ENCODE assay signal across 9 cellular contexts in the genomic region with DNA sequence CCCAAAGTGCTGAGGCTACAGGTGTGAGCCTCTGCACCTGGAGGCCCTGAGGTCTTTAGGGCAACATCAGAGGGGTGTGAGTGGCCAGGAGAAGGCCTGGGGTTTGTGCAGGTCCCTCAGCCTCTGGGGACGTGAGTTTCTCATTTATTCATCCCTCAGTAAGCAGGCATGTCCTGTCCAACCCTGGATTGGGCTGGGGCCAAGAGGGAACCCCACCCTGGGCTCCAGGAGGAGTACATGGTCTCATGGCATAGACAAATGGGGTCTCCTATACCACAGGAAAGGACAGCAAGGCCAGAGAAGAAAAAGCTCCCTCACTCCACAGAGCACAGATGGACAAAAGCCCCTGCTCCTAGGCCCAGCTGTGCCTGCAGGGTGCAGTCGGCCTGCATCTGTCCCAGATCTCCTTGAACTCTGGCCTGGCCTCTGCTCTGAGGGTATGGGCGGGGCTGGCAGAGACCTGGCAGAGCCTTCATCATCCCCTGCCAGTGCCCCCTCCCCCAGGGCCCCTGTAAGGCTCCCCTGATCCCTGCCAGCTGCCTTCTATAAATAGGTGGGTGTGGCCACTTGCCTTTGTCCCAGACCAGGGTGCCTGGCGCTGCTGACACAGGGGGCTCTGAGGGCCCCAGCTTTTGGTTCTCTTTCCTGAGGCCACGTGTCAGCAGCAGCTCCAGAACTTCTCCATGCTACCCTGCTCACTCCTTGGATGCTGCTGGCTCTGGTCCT. TPM values are rescaled to one million over a fixed set of nuclear protein-coding genes. Genes with fewer than 3 reads are reported as not detected.
DNase-seq lines count a peak whose midpoint lies in the region; ATAC-seq, FAIRE-seq and TF ChIP-seq lines count a peak whose summit lies in the region.
"Had no signal": no experiment of that assay in that cellular context is flagged by ENCODE, and none has a peak within 500 bp of the region (broad histone marks: within the 10 kb centered on the region; RNA-seq: fewer than 3 reads in every experiment).

No MANE protein-coding gene starts in this region.

- TF ChIP-seq RAD21 in H1 (IDR thresholded peaks at IDR 0.05 in 1 of 2, conservative IDR thresholded peaks at IDR 0.05 in 1 of 2; ENCODE audit: low read depth in 2 of 2, low read length in 2 of 2), result no peak

- H3K9ac ChIP-seq in H1 (replicated peaks in 1 of 4; ENCODE audit: extremely low read depth in 1 of 4, low read depth in 3 of 4, low read length in 3 of 4), result no peak overlapping the region
- no peak overlapping the region for H3K9ac ChIP-seq in muscle layer of colon (ENCODE audit: low read length)

- no peak overlapping the region for H2BK120ac ChIP-seq in H1 (replicated peaks; ENCODE audit: low read depth, low read length)

- no peak overlapping the region for H3K18ac ChIP-seq in H1 (ENCODE audit: extremely low read depth, low read length)

- H3K4me3 ChIP-seq in H1 (ENCODE audit: extremely low read depth in 1 of 4, insufficient read depth in 2 of 4, low read depth in 3 of 4, low read length in 4 of 4), result no peak overlapping the region
- H3K4me3 ChIP-seq in muscle layer of colon (ENCODE audit: low read depth in 1 of 2, low read length in 2 of 2), result no peak overlapping the region
- H3K4me3 ChIP-seq in urinary bladder (ENCODE audit: low read depth, low read length), result no peak overlapping the region

- no peak overlapping the region for H2BK15ac ChIP-seq in H1 (ENCODE audit: low read length)

- no peaks in the 10 kb centered on the region for H3K79me1 ChIP-seq in H1 (ENCODE audit: low read depth, low read length)

- no peak for FAIRE-seq in H1 (lab: Jason Lieb, UNC)

- no peak for TF ChIP-seq POLR2A in H1 (IDR thresholded peaks at IDR 0.05; ENCODE audit: control extremely low read depth in 1 of 2, low read depth in 2 of 2, low read length in 2 of 2)

- H2BK20ac ChIP-seq in H1 (ENCODE audit: low read length), result 0 out of 2 replicates have a peak overlapping the region, but pooled peaks have one; percentile 7

- CTCF ChIA-PET in H1 (lab: Charles Lee; ENCODE audit: partially characterized antibody), result interaction anchor here (0.8 to 1.9 kb wide), 3 partner anchors 54 to 702 kb away, joined by 3 to 5 read pairs (median 3); no protein-coding TSS in a partner anchor

- H3K56ac ChIP-seq in H1 (replicated peaks; ENCODE audit: insufficient read length, low read depth, low read length), result no peak overlapping the region

- no peak overlapping the region for H3K4me2 ChIP-seq in H1 (ENCODE audit: insufficient read depth in 1 of 2, low read depth in 2 of 2, low read length in 2 of 2)

- ATAC-seq in HG02840 (IDR thresholded peaks at IDR 0.05; ENCODE audit: low FRiP score, unreplicated experiment), result no peak
- ATAC-seq: Panc1 had no signal

- 84% methylated on average over 5 of the region's 5 CpGs; no CpG with 5 or more reads in 1 of the 2 experiments for WGBS in H1 (ENCODE audit: extremely low coverage in 1 of 2, insufficient coverage in 1 of 2, insufficient read length in 1 of 2, insufficient replicate concordance in 2 of 2, low coverage in 1 of 2, low lambda C conversion rate in 2 of 2, missing lambda C conversion rate in 1 of 2), 2 experiments
- WGBS in urinary bladder, result 20% methylated on average over 5 of the region's 5 CpGs

- POLR2A ChIA-PET in H1 (lab: Charles Lee; ENCODE audit: partially characterized antibody), result interaction anchor here (0.8 to 1.6 kb wide), 4 partner anchors 13 to 330 kb away, joined by 3 to 7 read pairs (median 4); partner anchors contain the start of gene POLDIP3

- H3K4ac ChIP-seq in H1 (replicated peaks; ENCODE audit: insufficient read length, low read depth, low read length), result no peak overlapping the region

- no peaks in the 10 kb centered on the region for H3K23me2 ChIP-seq in H1 (ENCODE audit: low read depth, low read length)

- no peak overlapping the region for H3K27ac ChIP-seq in H1 (ENCODE audit: low read depth, low read length)
- peak overlapping the region; percentile 92 for H3K27ac ChIP-seq in muscle layer of colon (ENCODE audit: low read depth, low read length)
- peak overlapping the region; percentile 7 for H3K27ac ChIP-seq in urinary bladder (ENCODE audit: low read depth)

- no peaks in the 10 kb centered on the region for H3K79me2 ChIP-seq in H1 (ENCODE audit: control insufficient read depth in 1 of 2, insufficient read depth in 2 of 2, low read length in 2 of 2)

- H3K23ac ChIP-seq in H1 (ENCODE audit: insufficient read length), result no peak overlapping the region

- DNase-seq in NCI-H82 (lab: John Stamatoyannopoulos, UW) (peak; percentile 40), NCI-H82 treated with DMSO at 0.1 percent for 48 hours (lab: John Stamatoyannopoulos, UW; ENCODE audit: unreplicated experiment) (no peak), H1 (ENCODE audit: low read depth in 1 of 2, low spot score in 2 of 2) (no peak), SKM-1 (lab: John Stamatoyannopoulos, UW; ENCODE audit: unreplicated experiment) (no peak)
- DNase-seq in activated CD4-positive, alpha-beta T cell treated with anti-CD3 and anti-CD28 coated beads, Interleukin-2, amount 50 U/mL, for 4 hours, result no peak

- no peak overlapping the region; the same call in 1 of the 2 replicates for H4K8ac ChIP-seq in H1 (ENCODE audit: extremely low read depth, insufficient read depth, low read length)

- H2AFZ ChIP-seq in H1 (ENCODE audit: low read length), result no peak overlapping the region

- no peak overlapping the region for H4K5ac ChIP-seq in H1 (ENCODE audit: insufficient read length, low read depth, low read length)

- 0 out of 2 replicates have a peak overlapping the region, but pooled peaks have one; percentile 17 for H2BK12ac ChIP-seq in H1 (ENCODE audit: low read depth, low read length)

- H2BK5ac ChIP-seq in H1 (ENCODE audit: low read depth, low read length), result no peak overlapping the region

- peak overlapping the region; percentile 25 for H4K91ac ChIP-seq in H1 (replicated peaks; ENCODE audit: insufficient read length, low read length)

- H2AK5ac ChIP-seq in H1 (ENCODE audit: low read depth, low read length), result 0 out of 2 replicates have a peak overlapping the region, but pooled peaks have one; percentile 39

- TF ChIP-seq EP300 in H1 (IDR thresholded peaks at IDR 0.05; ENCODE audit: borderline replicate concordance in 1 of 2, low read depth in 2 of 2, low read length in 2 of 2), result no peak

- H3K36me3 ChIP-seq in H1 (ENCODE audit: control insufficient read depth in 2 of 4, insufficient read depth in 4 of 4, low read length in 3 of 4) (no peaks in the 10 kb centered on the region), muscle layer of colon (ENCODE audit: insufficient read depth, low read length) (peaks cover 4% of the 10 kb centered on the region), urinary bladder (ENCODE audit: insufficient read depth) (no peaks in the 10 kb centered on the region)

- H3K27me3 ChIP-seq in H1 (replicated peaks in 1 of 4; ENCODE audit: control insufficient read depth in 3 of 4, extremely low read depth in 1 of 4, insufficient read depth in 3 of 4, low read length in 3 of 4), result no peaks in the 10 kb centered on the region
- no peaks in the 10 kb centered on the region for H3K27me3 ChIP-seq in muscle layer of colon (ENCODE audit: control insufficient read depth in 1 of 2, insufficient read depth in 2 of 2, low read length in 2 of 2)

- no peak for TF ChIP-seq CTCF in H1 (IDR thresholded peaks at IDR 0.05; ENCODE audit: control extremely low read depth in 1 of 3, insufficient read depth in 1 of 3, low read depth in 1 of 3, low read length in 3 of 3)

- H3K14ac ChIP-seq in H1 (ENCODE audit: insufficient read length), result no peak overlapping the region

- no peaks in the 10 kb centered on the region for H4K20me1 ChIP-seq in H1 (replicated peaks in 1 of 2; ENCODE audit: control insufficient read depth in 1 of 2, insufficient read depth in 2 of 2, low read length in 2 of 2)

- no peaks in the 10 kb centered on the region for H3K9me3 ChIP-seq in H1 (ENCODE audit: insufficient read depth in 2 of 2, low read depth in 1 of 2, low read length in 1 of 2)
- no peaks in the 10 kb centered on the region for H3K9me3 ChIP-seq in muscle layer of colon (ENCODE audit: low read length)

- H3K4me1 ChIP-seq in H1 (replicated peaks in 1 of 4; ENCODE audit: control insufficient read depth in 3 of 4, insufficient read depth in 4 of 4, low read length in 3 of 4), result peaks cover 0 to 11% (median 4%) of the 10 kb centered on the region in 4 experiments; a peak in 4 of 7 replicates
- peaks cover 81% of the 10 kb centered on the region for H3K4me1 ChIP-seq in muscle layer of colon (ENCODE audit: insufficient read depth, low read length)
- H3K4me1 ChIP-seq in urinary bladder (ENCODE audit: insufficient read depth), result no peaks in the 10 kb centered on the region

RNA-seq across cellular contexts. Expression of gene A4GALT, which starts 34.6 kb away (rescaled TPM):
- 13.8 and 13.9 TPM in 2 replicates for total RNA-seq in H1 (2021; fragmentation: NEBNext Ultra II Directional; extraction: Animal tissue kit (Norgen Biotek cat#: 25700))
- 7.2 and 13.1 TPM in 2 replicates for polyA plus RNA-seq in H1 (2011; rRNA removed)
- 9.2 TPM for polyA plus RNA-seq in H1 (2011; cell fraction: cytosol; rRNA removed)
- polyA plus RNA-seq in H1 (2011; cell fraction: nucleus; rRNA removed), result 11.9 TPM
- 6.9 to 12.0 TPM (median 8.7 TPM) in 4 replicates for polyA plus RNA-seq in H1 (2012, experiment 1 of 2)
- polyA plus RNA-seq in H1 (2012, experiment 2 of 2), result 7.6 TPM
- 10.5 TPM for polyA plus RNA-seq in H1 (2013, experiment 1 of 2)
- polyA plus RNA-seq in H1 (2013, experiment 2 of 2), result 11.0 TPM
- 3.9 and 7.0 TPM in 2 replicates for polyA minus RNA-seq in H1 (2011; rRNA and poly(A)+ RNA removed)
- 9.8 TPM for polyA minus RNA-seq in H1 (2011; cell fraction: cytosol; rRNA and poly(A)+ RNA removed)
- 9.6 TPM for polyA minus RNA-seq in H1 (2011; cell fraction: nucleus; rRNA and poly(A)+ RNA removed)
- total RNA-seq in urinary bladder, result 10.7 TPM
- polyA plus RNA-seq in urinary bladder, result 71.2 TPM

RNA-seq across cellular contexts. Expression of gene CYB5R3, which starts 36.9 kb away (rescaled TPM):
- total RNA-seq in H1 (2021; fragmentation: NEBNext Ultra II Directional; extraction: Animal tissue kit (Norgen Biotek cat#: 25700)), result 75.3 and 82.5 TPM in 2 replicates
- 113 and 160 TPM in 2 replicates for polyA plus RNA-seq in H1 (2011; rRNA removed)
- 64.2 TPM for polyA plus RNA-seq in H1 (2011; cell fraction: cytosol; rRNA removed)
- polyA plus RNA-seq in H1 (2011; cell fraction: nucleus; rRNA removed), result 72.4 TPM
- polyA plus RNA-seq in H1 (2012, experiment 1 of 2), result 73.0 to 99.5 TPM (median 89.7 TPM) in 4 replicates
- 83.5 TPM for polyA plus RNA-seq in H1 (2012, experiment 2 of 2)
- 94.8 TPM for polyA plus RNA-seq in H1 (2013, experiment 1 of 2)
- polyA plus RNA-seq in H1 (2013, experiment 2 of 2), result 107 TPM
- polyA minus RNA-seq in H1 (2011; rRNA and poly(A)+ RNA removed), result 56.6 and 58.6 TPM in 2 replicates
- 50.7 TPM for polyA minus RNA-seq in H1 (2011; cell fraction: cytosol; rRNA and poly(A)+ RNA removed)
- 29.5 TPM for polyA minus RNA-seq in H1 (2011; cell fraction: nucleus; rRNA and poly(A)+ RNA removed)
- 33.8 TPM for total RNA-seq in urinary bladder
- 359 TPM for polyA plus RNA-seq in urinary bladder

RNA-seq across cellular contexts. Expression of gene ATP5MGL, which starts 45.7 kb away (rescaled TPM):
- total RNA-seq in H1 (2021; fragmentation: NEBNext Ultra II Directional; extraction: Animal tissue kit (Norgen Biotek cat#: 25700)), result 0.52 and 0.84 TPM in 2 replicates
- 0.12 TPM in 1 of 2 replicates, not detected in the other for polyA plus RNA-seq in H1 (2011; rRNA removed)
- not detected for polyA plus RNA-seq in H1 (2011; cell fraction: cytosol; rRNA removed)
- polyA plus RNA-seq in H1 (2011; cell fraction: nucleus; rRNA removed), result not detected
- not detected in 4 replicates for polyA plus RNA-seq in H1 (2012, experiment 1 of 2)
- not detected for polyA plus RNA-seq in H1 (2012, experiment 2 of 2)
- not detected for polyA plus RNA-seq in H1 (2013, experiment 1 of 2)
- polyA plus RNA-seq in H1 (2013, experiment 2 of 2), result 0.15 TPM
- polyA minus RNA-seq in H1 (2011; rRNA and poly(A)+ RNA removed), result 0.49 and 0.50 TPM in 2 replicates
- 1.5 TPM for polyA minus RNA-seq in H1 (2011; cell fraction: cytosol; rRNA and poly(A)+ RNA removed)
- 1.8 TPM for polyA minus RNA-seq in H1 (2011; cell fraction: nucleus; rRNA and poly(A)+ RNA removed)
- total RNA-seq in urinary bladder, result 0.37 TPM
- polyA plus RNA-seq in urinary bladder, result not detected
